Comparison of ENCODE assay signal across 9 cellular contexts in genomic region chrX:130652824-130653578, GRCh38.
"Had no signal": no experiment of that assay in that cellular context is flagged by ENCODE, and none has a peak within 500 bp of the region (broad histone marks: within the 10 kb centered on the region; RNA-seq: fewer than 3 reads in every experiment).

No MANE protein-coding gene starts in this region.

- H3K9ac ChIP-seq: KMS-11 had no signal

- H3K4me3 ChIP-seq: GM23338 had no signal

- DNase-seq: H9, HCEC 1CT, HFFc6, Karpas-422 had no signal

- ATAC-seq: GM23338 had no signal

- FAIRE-seq: H1, H54 had no signal

- H3K27ac ChIP-seq: HL-60, KMS-11 had no signal

- H2AFZ ChIP-seq: GM23338 had no signal

- H3K4me2 ChIP-seq: GM23338, KMS-11 had no signal
